1 cellular context compared by ENCODE assay signal in the genomic region with DNA sequence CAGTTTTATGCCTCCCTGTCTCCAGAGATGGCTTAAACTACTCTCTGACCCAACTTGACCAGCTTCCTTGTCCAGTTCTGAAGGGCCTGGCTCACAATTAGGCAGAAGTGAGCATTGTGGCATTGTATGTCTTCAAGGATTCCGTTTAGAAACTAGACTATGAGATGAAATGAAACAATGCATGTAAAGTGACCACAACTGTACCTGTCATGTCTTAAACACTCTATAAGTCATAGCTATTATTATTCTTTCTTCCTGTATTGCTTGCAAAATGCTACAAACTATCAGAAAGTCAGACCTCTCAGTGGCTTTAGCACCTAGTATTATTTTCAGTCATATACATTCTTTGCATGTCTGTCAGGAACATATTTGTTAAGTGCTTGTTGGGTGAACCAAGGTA.
TF ChIP-seq lines count a peak whose summit lies in the region.

No MANE protein-coding gene starts in this region.

TF ChIP-seq in GM12878, 131 proteins besides CTCF, POLR2A, EP300 and RAD21 (continued from another document and continues in another):
- TF ChIP-seq, protein P1, sequence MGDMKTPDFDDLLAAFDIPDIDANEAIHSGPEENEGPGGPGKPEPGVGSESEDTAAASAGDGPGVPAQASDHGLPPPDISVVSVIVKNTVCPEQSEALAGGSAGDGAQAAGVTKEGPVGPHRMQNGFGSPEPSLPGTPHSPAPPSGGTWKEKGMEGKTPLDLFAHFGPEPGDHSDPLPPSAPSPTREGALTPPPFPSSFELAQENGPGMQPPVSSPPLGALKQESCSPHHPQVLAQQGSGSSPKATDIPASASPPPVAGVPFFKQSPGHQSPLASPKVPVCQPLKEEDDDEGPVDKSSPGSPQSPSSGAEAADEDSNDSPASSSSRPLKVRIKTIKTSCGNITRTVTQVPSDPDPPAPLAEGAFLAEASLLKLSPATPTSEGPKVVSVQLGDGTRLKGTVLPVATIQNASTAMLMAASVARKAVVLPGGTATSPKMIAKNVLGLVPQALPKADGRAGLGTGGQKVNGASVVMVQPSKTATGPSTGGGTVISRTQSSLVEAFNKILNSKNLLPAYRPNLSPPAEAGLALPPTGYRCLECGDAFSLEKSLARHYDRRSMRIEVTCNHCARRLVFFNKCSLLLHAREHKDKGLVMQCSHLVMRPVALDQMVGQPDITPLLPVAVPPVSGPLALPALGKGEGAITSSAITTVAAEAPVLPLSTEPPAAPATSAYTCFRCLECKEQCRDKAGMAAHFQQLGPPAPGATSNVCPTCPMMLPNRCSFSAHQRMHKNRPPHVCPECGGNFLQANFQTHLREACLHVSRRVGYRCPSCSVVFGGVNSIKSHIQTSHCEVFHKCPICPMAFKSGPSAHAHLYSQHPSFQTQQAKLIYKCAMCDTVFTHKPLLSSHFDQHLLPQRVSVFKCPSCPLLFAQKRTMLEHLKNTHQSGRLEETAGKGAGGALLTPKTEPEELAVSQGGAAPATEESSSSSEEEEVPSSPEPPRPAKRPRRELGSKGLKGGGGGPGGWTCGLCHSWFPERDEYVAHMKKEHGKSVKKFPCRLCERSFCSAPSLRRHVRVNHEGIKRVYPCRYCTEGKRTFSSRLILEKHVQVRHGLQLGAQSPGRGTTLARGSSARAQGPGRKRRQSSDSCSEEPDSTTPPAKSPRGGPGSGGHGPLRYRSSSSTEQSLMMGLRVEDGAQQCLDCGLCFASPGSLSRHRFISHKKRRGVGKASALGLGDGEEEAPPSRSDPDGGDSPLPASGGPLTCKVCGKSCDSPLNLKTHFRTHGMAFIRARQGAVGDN (IDR thresholded peaks at IDR 0.05), result no peak
- TF ChIP-seq CHD2 (IDR thresholded peaks at IDR 0.05; ENCODE audit: borderline replicate concordance, low read depth, low read length) (no peak), NFXL1 (IDR thresholded peaks at IDR 0.05; ENCODE audit: borderline replicate concordance) (no peak), MXI1 (IDR thresholded peaks at IDR 0.05; ENCODE audit: low read depth, low read length) (peak; percentile 71; the same call in 1 of the 2 replicates), ZNF622 (IDR thresholded peaks at IDR 0.05) (no peak), SMARCA5 (IDR thresholded peaks at IDR 0.05) (no peak), SMAD1 (IDR thresholded peaks at IDR 0.05; ENCODE audit: low read depth, partially characterized antibody) (peak; percentile 83), FOXM1 (IDR thresholded peaks at IDR 0.05; ENCODE audit: low read depth, low read length) (peak; percentile 88; the same call in 1 of the 2 replicates), HCFC1 (IDR thresholded peaks at IDR 0.05; ENCODE audit: low read length) (no peak), ZNF207 (IDR thresholded peaks at IDR 0.05; ENCODE audit: borderline replicate concordance) (no peak), GATAD2B (conservative IDR thresholded peaks at IDR 0.05; ENCODE audit: low read depth) (no peak), SREBF2 (IDR thresholded peaks at IDR 0.05; ENCODE audit: low read length) (no peak), FOS (IDR thresholded peaks at IDR 0.05; ENCODE audit: borderline replicate concordance, extremely low read depth, insufficient read length) (no peak), ASH2L (IDR thresholded peaks at IDR 0.05; ENCODE audit: borderline replicate concordance, low read depth) (no peak), FOXK2 (IDR thresholded peaks at IDR 0.05) (no peak), IRF4 (IDR thresholded peaks at IDR 0.05; ENCODE audit: low read depth, low read length) (peak; percentile 80; the same call in 1 of the 2 replicates), IKZF1 (conservative IDR thresholded peaks at IDR 0.05) (peak; percentile 62; the same call in 1 of the 2 replicates), ZNF384 (IDR thresholded peaks at IDR 0.05; ENCODE audit: borderline replicate concordance, low read depth, low read length) (no peak), YBX1 (IDR thresholded peaks at IDR 0.05) (no peak), CREB1 (IDR thresholded peaks at IDR 0.05; ENCODE audit: low read depth) (peak; percentile 72), CHD4 (IDR thresholded peaks at IDR 0.05) (no peak), HDAC6 (IDR thresholded peaks at IDR 0.05; ENCODE audit: unreplicated experiment) (no peak), POLR2AphosphoS2 (IDR thresholded peaks at IDR 0.05; ENCODE audit: low read depth, low read length) (no peak), ZSCAN29 (IDR thresholded peaks at IDR 0.05) (no peak), PAX8 (IDR thresholded peaks at IDR 0.05) (no peak), TCF12 (IDR thresholded peaks at IDR 0.05; ENCODE audit: low read depth, low read length) (no peak), BACH1 (IDR thresholded peaks at IDR 0.05; ENCODE audit: borderline replicate concordance) (no peak; the same call in 1 of the 2 replicates), MTA2 (IDR thresholded peaks at IDR 0.05; ENCODE audit: low read depth) (peak; percentile 94), ZBED1 (IDR thresholded peaks at IDR 0.05; ENCODE audit: borderline replicate concordance) (peak; percentile 87; the same call in 1 of the 2 replicates), SIX5 (IDR thresholded peaks at IDR 0.05; ENCODE audit: low read depth, low read length, severe bottlenecking) (no peak), BHLHE40 (IDR thresholded peaks at IDR 0.05; ENCODE audit: borderline replicate concordance in 1 of 2, low read depth in 2 of 2, low read length in 1 of 2) (peak; percentile 83 to 88)
- TF ChIP-seq, protein P2, sequence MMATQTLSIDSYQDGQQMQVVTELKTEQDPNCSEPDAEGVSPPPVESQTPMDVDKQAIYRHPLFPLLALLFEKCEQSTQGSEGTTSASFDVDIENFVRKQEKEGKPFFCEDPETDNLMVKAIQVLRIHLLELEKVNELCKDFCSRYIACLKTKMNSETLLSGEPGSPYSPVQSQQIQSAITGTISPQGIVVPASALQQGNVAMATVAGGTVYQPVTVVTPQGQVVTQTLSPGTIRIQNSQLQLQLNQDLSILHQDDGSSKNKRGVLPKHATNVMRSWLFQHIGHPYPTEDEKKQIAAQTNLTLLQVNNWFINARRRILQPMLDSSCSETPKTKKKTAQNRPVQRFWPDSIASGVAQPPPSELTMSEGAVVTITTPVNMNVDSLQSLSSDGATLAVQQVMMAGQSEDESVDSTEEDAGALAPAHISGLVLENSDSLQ (IDR thresholded peaks at IDR 0.05), result peak; percentile 86
- TF ChIP-seq, protein P3, sequence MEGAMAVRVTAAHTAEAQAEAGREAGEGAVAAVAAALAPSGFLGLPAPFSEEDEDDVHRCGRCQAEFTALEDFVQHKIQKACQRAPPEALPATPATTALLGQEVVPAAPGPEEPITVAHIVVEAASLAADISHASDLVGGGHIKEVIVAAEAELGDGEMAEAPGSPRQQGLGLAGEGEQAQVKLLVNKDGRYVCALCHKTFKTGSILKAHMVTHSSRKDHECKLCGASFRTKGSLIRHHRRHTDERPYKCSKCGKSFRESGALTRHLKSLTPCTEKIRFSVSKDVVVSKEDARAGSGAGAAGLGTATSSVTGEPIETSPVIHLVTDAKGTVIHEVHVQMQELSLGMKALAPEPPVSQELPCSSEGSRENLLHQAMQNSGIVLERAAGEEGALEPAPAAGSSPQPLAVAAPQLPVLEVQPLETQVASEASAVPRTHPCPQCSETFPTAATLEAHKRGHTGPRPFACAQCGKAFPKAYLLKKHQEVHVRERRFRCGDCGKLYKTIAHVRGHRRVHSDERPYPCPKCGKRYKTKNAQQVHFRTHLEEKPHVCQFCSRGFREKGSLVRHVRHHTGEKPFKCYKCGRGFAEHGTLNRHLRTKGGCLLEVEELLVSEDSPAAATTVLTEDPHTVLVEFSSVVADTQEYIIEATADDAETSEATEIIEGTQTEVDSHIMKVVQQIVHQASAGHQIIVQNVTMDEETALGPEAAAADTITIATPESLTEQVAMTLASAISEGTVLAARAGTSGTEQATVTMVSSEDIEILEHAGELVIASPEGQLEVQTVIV (IDR thresholded peaks at IDR 0.05; ENCODE audit: borderline replicate concordance, partially characterized antibody), result no peak
- TF ChIP-seq, protein P4, sequence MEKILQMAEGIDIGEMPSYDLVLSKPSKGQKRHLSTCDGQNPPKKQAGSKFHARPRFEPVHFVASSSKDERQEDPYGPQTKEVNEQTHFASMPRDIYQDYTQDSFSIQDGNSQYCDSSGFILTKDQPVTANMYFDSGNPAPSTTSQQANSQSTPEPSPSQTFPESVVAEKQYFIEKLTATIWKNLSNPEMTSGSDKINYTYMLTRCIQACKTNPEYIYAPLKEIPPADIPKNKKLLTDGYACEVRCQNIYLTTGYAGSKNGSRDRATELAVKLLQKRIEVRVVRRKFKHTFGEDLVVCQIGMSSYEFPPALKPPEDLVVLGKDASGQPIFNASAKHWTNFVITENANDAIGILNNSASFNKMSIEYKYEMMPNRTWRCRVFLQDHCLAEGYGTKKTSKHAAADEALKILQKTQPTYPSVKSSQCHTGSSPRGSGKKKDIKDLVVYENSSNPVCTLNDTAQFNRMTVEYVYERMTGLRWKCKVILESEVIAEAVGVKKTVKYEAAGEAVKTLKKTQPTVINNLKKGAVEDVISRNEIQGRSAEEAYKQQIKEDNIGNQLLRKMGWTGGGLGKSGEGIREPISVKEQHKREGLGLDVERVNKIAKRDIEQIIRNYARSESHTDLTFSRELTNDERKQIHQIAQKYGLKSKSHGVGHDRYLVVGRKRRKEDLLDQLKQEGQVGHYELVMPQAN (conservative IDR thresholded peaks at IDR 0.05), result no peak
- TF ChIP-seq, protein P5, sequence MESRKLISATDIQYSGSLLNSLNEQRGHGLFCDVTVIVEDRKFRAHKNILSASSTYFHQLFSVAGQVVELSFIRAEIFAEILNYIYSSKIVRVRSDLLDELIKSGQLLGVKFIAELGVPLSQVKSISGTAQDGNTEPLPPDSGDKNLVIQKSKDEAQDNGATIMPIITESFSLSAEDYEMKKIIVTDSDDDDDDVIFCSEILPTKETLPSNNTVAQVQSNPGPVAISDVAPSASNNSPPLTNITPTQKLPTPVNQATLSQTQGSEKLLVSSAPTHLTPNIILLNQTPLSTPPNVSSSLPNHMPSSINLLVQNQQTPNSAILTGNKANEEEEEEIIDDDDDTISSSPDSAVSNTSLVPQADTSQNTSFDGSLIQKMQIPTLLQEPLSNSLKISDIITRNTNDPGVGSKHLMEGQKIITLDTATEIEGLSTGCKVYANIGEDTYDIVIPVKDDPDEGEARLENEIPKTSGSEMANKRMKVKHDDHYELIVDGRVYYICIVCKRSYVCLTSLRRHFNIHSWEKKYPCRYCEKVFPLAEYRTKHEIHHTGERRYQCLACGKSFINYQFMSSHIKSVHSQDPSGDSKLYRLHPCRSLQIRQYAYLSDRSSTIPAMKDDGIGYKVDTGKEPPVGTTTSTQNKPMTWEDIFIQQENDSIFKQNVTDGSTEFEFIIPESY (IDR thresholded peaks at IDR 0.05), result no peak
- TF ChIP-seq, protein P6, sequence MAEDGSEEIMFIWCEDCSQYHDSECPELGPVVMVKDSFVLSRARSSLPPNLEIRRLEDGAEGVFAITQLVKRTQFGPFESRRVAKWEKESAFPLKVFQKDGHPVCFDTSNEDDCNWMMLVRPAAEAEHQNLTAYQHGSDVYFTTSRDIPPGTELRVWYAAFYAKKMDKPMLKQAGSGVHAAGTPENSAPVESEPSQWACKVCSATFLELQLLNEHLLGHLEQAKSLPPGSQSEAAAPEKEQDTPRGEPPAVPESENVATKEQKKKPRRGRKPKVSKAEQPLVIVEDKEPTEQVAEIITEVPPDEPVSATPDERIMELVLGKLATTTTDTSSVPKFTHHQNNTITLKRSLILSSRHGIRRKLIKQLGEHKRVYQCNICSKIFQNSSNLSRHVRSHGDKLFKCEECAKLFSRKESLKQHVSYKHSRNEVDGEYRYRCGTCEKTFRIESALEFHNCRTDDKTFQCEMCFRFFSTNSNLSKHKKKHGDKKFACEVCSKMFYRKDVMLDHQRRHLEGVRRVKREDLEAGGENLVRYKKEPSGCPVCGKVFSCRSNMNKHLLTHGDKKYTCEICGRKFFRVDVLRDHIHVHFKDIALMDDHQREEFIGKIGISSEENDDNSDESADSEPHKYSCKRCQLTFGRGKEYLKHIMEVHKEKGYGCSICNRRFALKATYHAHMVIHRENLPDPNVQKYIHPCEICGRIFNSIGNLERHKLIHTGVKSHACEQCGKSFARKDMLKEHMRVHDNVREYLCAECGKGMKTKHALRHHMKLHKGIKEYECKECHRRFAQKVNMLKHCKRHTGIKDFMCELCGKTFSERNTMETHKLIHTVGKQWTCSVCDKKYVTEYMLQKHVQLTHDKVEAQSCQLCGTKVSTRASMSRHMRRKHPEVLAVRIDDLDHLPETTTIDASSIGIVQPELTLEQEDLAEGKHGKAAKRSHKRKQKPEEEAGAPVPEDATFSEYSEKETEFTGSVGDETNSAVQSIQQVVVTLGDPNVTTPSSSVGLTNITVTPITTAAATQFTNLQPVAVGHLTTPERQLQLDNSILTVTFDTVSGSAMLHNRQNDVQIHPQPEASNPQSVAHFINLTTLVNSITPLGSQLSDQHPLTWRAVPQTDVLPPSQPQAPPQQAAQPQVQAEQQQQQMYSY (CRISPR knock-in tag; IDR thresholded peaks at IDR 0.05), result no peak
- TF ChIP-seq, protein P7, sequence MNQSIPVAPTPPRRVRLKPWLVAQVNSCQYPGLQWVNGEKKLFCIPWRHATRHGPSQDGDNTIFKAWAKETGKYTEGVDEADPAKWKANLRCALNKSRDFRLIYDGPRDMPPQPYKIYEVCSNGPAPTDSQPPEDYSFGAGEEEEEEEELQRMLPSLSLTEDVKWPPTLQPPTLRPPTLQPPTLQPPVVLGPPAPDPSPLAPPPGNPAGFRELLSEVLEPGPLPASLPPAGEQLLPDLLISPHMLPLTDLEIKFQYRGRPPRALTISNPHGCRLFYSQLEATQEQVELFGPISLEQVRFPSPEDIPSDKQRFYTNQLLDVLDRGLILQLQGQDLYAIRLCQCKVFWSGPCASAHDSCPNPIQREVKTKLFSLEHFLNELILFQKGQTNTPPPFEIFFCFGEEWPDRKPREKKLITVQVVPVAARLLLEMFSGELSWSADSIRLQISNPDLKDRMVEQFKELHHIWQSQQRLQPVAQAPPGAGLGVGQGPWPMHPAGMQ (IDR thresholded peaks at IDR 0.05; ENCODE audit: borderline replicate concordance), result no peak
- TF ChIP-seq, protein P8, sequence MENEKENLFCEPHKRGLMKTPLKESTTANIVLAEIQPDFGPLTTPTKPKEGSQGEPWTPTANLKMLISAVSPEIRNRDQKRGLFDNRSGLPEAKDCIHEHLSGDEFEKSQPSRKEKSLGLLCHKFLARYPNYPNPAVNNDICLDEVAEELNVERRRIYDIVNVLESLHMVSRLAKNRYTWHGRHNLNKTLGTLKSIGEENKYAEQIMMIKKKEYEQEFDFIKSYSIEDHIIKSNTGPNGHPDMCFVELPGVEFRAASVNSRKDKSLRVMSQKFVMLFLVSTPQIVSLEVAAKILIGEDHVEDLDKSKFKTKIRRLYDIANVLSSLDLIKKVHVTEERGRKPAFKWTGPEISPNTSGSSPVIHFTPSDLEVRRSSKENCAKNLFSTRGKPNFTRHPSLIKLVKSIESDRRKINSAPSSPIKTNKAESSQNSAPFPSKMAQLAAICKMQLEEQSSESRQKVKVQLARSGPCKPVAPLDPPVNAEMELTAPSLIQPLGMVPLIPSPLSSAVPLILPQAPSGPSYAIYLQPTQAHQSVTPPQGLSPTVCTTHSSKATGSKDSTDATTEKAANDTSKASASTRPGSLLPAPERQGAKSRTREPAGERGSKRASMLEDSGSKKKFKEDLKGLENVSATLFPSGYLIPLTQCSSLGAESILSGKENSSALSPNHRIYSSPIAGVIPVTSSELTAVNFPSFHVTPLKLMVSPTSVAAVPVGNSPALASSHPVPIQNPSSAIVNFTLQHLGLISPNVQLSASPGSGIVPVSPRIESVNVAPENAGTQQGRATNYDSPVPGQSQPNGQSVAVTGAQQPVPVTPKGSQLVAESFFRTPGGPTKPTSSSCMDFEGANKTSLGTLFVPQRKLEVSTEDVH (IDR thresholded peaks at IDR 0.05; ENCODE audit: low read depth, partially characterized antibody), result no peak
- TF ChIP-seq, protein P9, sequence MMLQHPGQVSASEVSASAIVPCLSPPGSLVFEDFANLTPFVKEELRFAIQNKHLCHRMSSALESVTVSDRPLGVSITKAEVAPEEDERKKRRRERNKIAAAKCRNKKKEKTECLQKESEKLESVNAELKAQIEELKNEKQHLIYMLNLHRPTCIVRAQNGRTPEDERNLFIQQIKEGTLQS (IDR thresholded peaks at IDR 0.05; ENCODE audit: borderline replicate concordance, extremely low read depth, low read depth, low read length), result no peak
